1 cellular context compared by ENCODE assay signal in genomic region chr6:30886897-30887255, GRCh38.
TF ChIP-seq lines count a peak whose summit lies in the region.

No MANE protein-coding gene starts in this region.

TF ChIP-seq in H1, 55 proteins besides CTCF, POLR2A, EP300 and RAD21:
- TF ChIP-seq RNF2 (IDR thresholded peaks at IDR 0.05; ENCODE audit: borderline replicate concordance, low read depth, low read length, missing control alignments, poor library complexity, severe bottlenecking): no peak
- TF ChIP-seq E2F6 (IDR thresholded peaks at IDR 0.05): no peak
- TF ChIP-seq NANOG (IDR thresholded peaks at IDR 0.05; ENCODE audit: insufficient read depth, low read depth, low read length, poor library complexity, severe bottlenecking): no peak
- no peak for TF ChIP-seq EZH2 (IDR thresholded peaks at IDR 0.05; ENCODE audit: low read depth, low read length, severe bottlenecking)
- TF ChIP-seq EGR1 (IDR thresholded peaks at IDR 0.05; ENCODE audit: borderline replicate concordance, low read depth, low read length): no peak
- no peak for TF ChIP-seq POLR2AphosphoS5 (IDR thresholded peaks at IDR 0.05; ENCODE audit: low read depth, low read length)
- no peak for TF ChIP-seq HDAC2 (IDR thresholded peaks at IDR 0.05; ENCODE audit: borderline replicate concordance in 1 of 2, low read depth in 2 of 2, low read length in 2 of 2)
- no peak for TF ChIP-seq SP1 (IDR thresholded peaks at IDR 0.05; ENCODE audit: low read depth, low read length)
- TF ChIP-seq TAF1 (IDR thresholded peaks at IDR 0.05; ENCODE audit: low read depth, low read length): no peak
- TF ChIP-seq CBX8 (IDR thresholded peaks at IDR 0.05; ENCODE audit: borderline replicate concordance, low read depth, low read length): no peak
- TF ChIP-seq, protein P1, sequence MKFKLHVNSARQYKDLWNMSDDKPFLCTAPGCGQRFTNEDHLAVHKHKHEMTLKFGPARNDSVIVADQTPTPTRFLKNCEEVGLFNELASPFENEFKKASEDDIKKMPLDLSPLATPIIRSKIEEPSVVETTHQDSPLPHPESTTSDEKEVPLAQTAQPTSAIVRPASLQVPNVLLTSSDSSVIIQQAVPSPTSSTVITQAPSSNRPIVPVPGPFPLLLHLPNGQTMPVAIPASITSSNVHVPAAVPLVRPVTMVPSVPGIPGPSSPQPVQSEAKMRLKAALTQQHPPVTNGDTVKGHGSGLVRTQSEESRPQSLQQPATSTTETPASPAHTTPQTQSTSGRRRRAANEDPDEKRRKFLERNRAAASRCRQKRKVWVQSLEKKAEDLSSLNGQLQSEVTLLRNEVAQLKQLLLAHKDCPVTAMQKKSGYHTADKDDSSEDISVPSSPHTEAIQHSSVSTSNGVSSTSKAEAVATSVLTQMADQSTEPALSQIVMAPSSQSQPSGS (IDR thresholded peaks at IDR 0.05; ENCODE audit: low read length): no peak
- TF ChIP-seq, protein P2, sequence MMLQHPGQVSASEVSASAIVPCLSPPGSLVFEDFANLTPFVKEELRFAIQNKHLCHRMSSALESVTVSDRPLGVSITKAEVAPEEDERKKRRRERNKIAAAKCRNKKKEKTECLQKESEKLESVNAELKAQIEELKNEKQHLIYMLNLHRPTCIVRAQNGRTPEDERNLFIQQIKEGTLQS (IDR thresholded peaks at IDR 0.05; ENCODE audit: insufficient read depth, low read depth, low read length): no peak
- TF ChIP-seq CREB1 (IDR thresholded peaks at IDR 0.05): no peak
- TF ChIP-seq RFX5 (IDR thresholded peaks at IDR 0.05; ENCODE audit: borderline replicate concordance, low read depth, low read length): no peak
- TF ChIP-seq GABPA (IDR thresholded peaks at IDR 0.05; ENCODE audit: borderline replicate concordance, insufficient read depth, low read length): no peak
- TF ChIP-seq CEBPB (IDR thresholded peaks at IDR 0.05; ENCODE audit: low read depth, low read length): no peak
- TF ChIP-seq CHD1 (IDR thresholded peaks at IDR 0.05; ENCODE audit: low read depth, low read length): no peak
- TF ChIP-seq, protein P3, sequence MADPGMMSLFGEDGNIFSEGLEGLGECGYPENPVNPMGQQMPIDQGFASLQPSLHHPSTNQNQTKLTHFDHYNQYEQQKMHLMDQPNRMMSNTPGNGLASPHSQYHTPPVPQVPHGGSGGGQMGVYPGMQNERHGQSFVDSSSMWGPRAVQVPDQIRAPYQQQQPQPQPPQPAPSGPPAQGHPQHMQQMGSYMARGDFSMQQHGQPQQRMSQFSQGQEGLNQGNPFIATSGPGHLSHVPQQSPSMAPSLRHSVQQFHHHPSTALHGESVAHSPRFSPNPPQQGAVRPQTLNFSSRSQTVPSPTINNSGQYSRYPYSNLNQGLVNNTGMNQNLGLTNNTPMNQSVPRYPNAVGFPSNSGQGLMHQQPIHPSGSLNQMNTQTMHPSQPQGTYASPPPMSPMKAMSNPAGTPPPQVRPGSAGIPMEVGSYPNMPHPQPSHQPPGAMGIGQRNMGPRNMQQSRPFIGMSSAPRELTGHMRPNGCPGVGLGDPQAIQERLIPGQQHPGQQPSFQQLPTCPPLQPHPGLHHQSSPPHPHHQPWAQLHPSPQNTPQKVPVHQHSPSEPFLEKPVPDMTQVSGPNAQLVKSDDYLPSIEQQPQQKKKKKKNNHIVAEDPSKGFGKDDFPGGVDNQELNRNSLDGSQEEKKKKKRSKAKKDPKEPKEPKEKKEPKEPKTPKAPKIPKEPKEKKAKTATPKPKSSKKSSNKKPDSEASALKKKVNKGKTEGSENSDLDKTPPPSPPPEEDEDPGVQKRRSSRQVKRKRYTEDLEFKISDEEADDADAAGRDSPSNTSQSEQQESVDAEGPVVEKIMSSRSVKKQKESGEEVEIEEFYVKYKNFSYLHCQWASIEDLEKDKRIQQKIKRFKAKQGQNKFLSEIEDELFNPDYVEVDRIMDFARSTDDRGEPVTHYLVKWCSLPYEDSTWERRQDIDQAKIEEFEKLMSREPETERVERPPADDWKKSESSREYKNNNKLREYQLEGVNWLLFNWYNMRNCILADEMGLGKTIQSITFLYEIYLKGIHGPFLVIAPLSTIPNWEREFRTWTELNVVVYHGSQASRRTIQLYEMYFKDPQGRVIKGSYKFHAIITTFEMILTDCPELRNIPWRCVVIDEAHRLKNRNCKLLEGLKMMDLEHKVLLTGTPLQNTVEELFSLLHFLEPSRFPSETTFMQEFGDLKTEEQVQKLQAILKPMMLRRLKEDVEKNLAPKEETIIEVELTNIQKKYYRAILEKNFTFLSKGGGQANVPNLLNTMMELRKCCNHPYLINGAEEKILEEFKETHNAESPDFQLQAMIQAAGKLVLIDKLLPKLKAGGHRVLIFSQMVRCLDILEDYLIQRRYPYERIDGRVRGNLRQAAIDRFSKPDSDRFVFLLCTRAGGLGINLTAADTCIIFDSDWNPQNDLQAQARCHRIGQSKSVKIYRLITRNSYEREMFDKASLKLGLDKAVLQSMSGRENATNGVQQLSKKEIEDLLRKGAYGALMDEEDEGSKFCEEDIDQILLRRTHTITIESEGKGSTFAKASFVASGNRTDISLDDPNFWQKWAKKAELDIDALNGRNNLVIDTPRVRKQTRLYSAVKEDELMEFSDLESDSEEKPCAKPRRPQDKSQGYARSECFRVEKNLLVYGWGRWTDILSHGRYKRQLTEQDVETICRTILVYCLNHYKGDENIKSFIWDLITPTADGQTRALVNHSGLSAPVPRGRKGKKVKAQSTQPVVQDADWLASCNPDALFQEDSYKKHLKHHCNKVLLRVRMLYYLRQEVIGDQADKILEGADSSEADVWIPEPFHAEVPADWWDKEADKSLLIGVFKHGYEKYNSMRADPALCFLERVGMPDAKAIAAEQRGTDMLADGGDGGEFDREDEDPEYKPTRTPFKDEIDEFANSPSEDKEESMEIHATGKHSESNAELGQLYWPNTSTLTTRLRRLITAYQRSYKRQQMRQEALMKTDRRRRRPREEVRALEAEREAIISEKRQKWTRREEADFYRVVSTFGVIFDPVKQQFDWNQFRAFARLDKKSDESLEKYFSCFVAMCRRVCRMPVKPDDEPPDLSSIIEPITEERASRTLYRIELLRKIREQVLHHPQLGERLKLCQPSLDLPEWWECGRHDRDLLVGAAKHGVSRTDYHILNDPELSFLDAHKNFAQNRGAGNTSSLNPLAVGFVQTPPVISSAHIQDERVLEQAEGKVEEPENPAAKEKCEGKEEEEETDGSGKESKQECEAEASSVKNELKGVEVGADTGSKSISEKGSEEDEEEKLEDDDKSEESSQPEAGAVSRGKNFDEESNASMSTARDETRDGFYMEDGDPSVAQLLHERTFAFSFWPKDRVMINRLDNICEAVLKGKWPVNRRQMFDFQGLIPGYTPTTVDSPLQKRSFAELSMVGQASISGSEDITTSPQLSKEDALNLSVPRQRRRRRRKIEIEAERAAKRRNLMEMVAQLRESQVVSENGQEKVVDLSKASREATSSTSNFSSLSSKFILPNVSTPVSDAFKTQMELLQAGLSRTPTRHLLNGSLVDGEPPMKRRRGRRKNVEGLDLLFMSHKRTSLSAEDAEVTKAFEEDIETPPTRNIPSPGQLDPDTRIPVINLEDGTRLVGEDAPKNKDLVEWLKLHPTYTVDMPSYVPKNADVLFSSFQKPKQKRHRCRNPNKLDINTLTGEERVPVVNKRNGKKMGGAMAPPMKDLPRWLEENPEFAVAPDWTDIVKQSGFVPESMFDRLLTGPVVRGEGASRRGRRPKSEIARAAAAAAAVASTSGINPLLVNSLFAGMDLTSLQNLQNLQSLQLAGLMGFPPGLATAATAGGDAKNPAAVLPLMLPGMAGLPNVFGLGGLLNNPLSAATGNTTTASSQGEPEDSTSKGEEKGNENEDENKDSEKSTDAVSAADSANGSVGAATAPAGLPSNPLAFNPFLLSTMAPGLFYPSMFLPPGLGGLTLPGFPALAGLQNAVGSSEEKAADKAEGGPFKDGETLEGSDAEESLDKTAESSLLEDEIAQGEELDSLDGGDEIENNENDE (IDR thresholded peaks at IDR 0.05; ENCODE audit: insufficient replicate concordance, low read length): no peak
- no peak for TF ChIP-seq SAP30 (IDR thresholded peaks at IDR 0.05; ENCODE audit: insufficient read depth, insufficient replicate concordance, low read length)
- TF ChIP-seq JUN (IDR thresholded peaks at IDR 0.05; ENCODE audit: low read depth, low read length): no peak
